ENCODE assay signal across 16 cellular contexts in the genomic region with DNA sequence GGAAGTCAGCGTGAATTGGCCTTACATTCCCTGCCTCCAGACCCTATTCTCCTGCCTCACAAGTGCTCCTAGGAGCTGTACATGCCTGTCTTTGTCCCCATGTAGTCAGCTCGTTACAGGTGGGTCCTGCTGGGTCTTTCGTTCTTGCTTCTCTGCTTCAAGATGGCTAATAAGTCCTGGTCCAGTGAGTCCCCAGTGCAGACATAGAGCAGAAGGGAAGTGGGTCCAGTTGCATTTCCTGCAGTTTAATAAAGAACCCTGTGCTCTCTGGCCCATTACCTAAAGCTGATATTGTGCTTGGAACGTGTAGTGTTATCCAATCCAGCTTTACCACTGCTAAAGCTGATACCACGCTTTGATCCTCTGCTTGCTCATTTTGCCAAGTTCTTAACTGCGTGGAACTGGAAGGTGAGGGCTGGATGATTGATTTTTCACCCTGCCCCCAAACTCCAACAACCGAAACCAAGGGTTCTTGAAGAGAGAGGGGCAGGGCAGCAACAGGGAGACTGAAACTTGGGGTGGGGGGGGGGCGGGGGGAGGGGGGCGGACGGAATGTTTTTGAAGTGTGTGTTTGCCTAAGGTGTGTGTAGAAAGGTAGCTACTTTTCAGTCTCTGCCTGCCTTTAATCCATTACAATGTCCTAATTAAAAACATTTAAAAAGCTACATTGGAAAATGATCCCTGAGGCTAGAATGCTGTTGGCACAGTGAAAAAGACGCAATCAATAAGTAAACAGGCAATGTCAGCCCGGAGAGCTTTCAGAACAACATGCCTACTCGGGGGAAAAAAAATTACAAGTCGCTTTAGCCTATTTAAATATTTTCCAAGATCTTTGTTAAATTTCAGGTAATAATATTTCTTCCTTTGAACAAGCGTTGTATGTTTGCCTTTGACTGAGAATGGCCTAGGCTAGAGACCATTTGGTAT. TPM values are rescaled to one million over a fixed set of nuclear protein-coding genes. Genes with fewer than 3 reads are reported as not detected.
DNase-seq lines count a peak whose midpoint lies in the region; ATAC-seq, FAIRE-seq and TF ChIP-seq lines count a peak whose summit lies in the region.
"Had no signal": no experiment of that assay in that cellular context is flagged by ENCODE, and none has a peak within 500 bp of the region (broad histone marks: within the 10 kb centered on the region; RNA-seq: fewer than 3 reads in every experiment).

No MANE protein-coding gene starts in this region.

- H3K4me3 Mint-ChIP-seq in CD4-positive, CD25-positive, alpha-beta regulatory T cell: no peak overlapping the region
- no peak overlapping the region for H3K4me3 Mint-ChIP-seq in nephron
- H3K4me3 Mint-ChIP-seq: effector memory CD8-positive, alpha-beta T cell; neural progenitor cell had no signal

- intact Hi-C loops in body of pancreas (cut with DNase I): no loop called here

- TF ChIP-seq POLR2A in GM12892 (IDR thresholded peaks at IDR 0.05; ENCODE audit: low read depth, low read length) (peak; percentile 30; the same call in 1 of the 2 replicates), body of pancreas (IDR thresholded peaks at IDR 0.05) (no peak)

- H3K36me3 ChIP-seq in CD4-positive, CD25-positive, alpha-beta regulatory T cell (ENCODE audit: control insufficient read depth, insufficient read depth, low read length): peaks cover 6% of the 10 kb centered on the region
- H3K36me3 ChIP-seq in body of pancreas (replicated peaks in 1 of 2; ENCODE audit: insufficient read depth in 1 of 2, low read depth in 2 of 2): no peaks in the 10 kb centered on the region
- H3K36me3 ChIP-seq: neural progenitor cell, sigmoid colon had no signal

- no peak overlapping the region for H3K27ac ChIP-seq in CD4-positive, CD25-positive, alpha-beta regulatory T cell (ENCODE audit: insufficient read depth, low read length, poor library complexity, severe bottlenecking)
- peak overlapping the region in 3 of 4 donors; percentile 41 to 58 (median 50) for H3K27ac ChIP-seq in body of pancreas
- H3K27ac ChIP-seq: neural progenitor cell, sigmoid colon, VCaP had no signal

- peak; percentile 68 for FAIRE-seq in GM12892 (lab: Jason Lieb, UNC)
- FAIRE-seq: urothelium cell line had no signal

- H3K9me3 ChIP-seq in CD4-positive, CD25-positive, alpha-beta regulatory T cell (ENCODE audit: control insufficient read depth in 2 of 2, low read length in 2 of 2): no peaks in the 10 kb centered on the region
- no peaks in the 10 kb centered on the region for H3K9me3 ChIP-seq in body of pancreas
- H3K9me3 ChIP-seq: sigmoid colon had no signal

- peaks cover 43% of the 10 kb centered on the region for H3K36me3 Mint-ChIP-seq in CD4-positive, CD25-positive, alpha-beta regulatory T cell
- H3K36me3 Mint-ChIP-seq in nephron (ENCODE audit: low read depth): no peaks in the 10 kb centered on the region
- H3K36me3 Mint-ChIP-seq: neural progenitor cell had no signal

- H3K27me3 ChIP-seq in CD4-positive, CD25-positive, alpha-beta regulatory T cell (ENCODE audit: control insufficient read depth, insufficient read depth, low read length): no peaks in the 10 kb centered on the region
- H3K27me3 ChIP-seq in body of pancreas: no peaks in the 10 kb centered on the region
- H3K27me3 ChIP-seq: neural progenitor cell, sigmoid colon had no signal

- H3K27ac Mint-ChIP-seq in CD4-positive, CD25-positive, alpha-beta regulatory T cell: peak overlapping the region; percentile 12 to 71 (median 66)
- peak overlapping the region in 2 of 3 experiments; percentile 48 to 82 for H3K27ac Mint-ChIP-seq in nephron
- H3K27ac Mint-ChIP-seq: effector memory CD8-positive, alpha-beta T cell; neural progenitor cell had no signal

- WGBS in body of pancreas, 2 donors: 38 to 39% methylated on average over 15 of the region's 15 CpGs

- peaks cover 22% of the 10 kb centered on the region for H3K4me1 ChIP-seq in CD4-positive, CD25-positive, alpha-beta regulatory T cell (ENCODE audit: control insufficient read depth, insufficient read depth, low read length, poor library complexity, severe bottlenecking)
- H3K4me1 ChIP-seq in body of pancreas: peaks cover 9% of the 10 kb centered on the region

- ATAC-seq in CD4-positive, CD25-positive, alpha-beta regulatory T cell (ENCODE audit: low read depth in 2 of 2): no peak
- ATAC-seq in body of pancreas (peak; percentile 57), HG03442 (IDR thresholded peaks at IDR 0.05; ENCODE audit: unreplicated experiment) (no peak), HG02970 (IDR thresholded peaks at IDR 0.05; ENCODE audit: low FRiP score, unreplicated experiment) (no peak)
- ATAC-seq: activated naive CD4-positive, alpha-beta T cell treated with anti-CD3 and anti-CD28 coated beads, Interleukin-2, amount 50 U/mL, for 72 hours; effector memory CD8-positive, alpha-beta T cell had no signal

- TF ChIP-seq CTCF in body of pancreas (IDR thresholded peaks at IDR 0.05) (no peak), nephron (IDR thresholded peaks at IDR 0.05; ENCODE audit: unreplicated experiment in 3 of 3) (no peak)

- peaks cover 0 to 3% (median 0%) of the 10 kb centered on the region in 7 donors for H3K9me3 Mint-ChIP-seq in CD4-positive, CD25-positive, alpha-beta regulatory T cell
- H3K9me3 Mint-ChIP-seq in nephron: no peaks in the 10 kb centered on the region
- H3K9me3 Mint-ChIP-seq: effector memory CD8-positive, alpha-beta T cell; neural progenitor cell had no signal

- no peak overlapping the region for H3K4me3 ChIP-seq in CD4-positive, CD25-positive, alpha-beta regulatory T cell (ENCODE audit: low read depth, low read length)
- no peak overlapping the region for H3K4me3 ChIP-seq in body of pancreas
- H3K4me3 ChIP-seq: neural progenitor cell, sigmoid colon had no signal

- peaks cover 30 to 60% (median 48%) of the 10 kb centered on the region in 4 donors for H3K4me1 Mint-ChIP-seq in CD4-positive, CD25-positive, alpha-beta regulatory T cell
- peaks cover 10% of the 10 kb centered on the region for H3K4me1 Mint-ChIP-seq in nephron

- no peak for DNase-seq in CD4-positive, CD25-positive, alpha-beta regulatory T cell
- DNase-seq in GM12892 (ENCODE audit: insufficient read length) (no peak), body of pancreas (peak in 3 of 4 donors; percentile 18 to 35 (median 30)), DMS153 treated with DMSO at 0.1 percent for 48 hours (lab: John Stamatoyannopoulos, UW; ENCODE audit: unreplicated experiment) (no peak)
- DNase-seq: C1 segment of cervical spinal cord; effector memory CD8-positive, alpha-beta T cell; NCI-H1048; NCI-H446 treated with DMSO at 0.1 percent for 48 hours; sigmoid colon had no signal

- H3K27me3 Mint-ChIP-seq in CD4-positive, CD25-positive, alpha-beta regulatory T cell: no peaks in the 10 kb centered on the region
- no peaks in the 10 kb centered on the region for H3K27me3 Mint-ChIP-seq in nephron (ENCODE audit: low read depth)
- H3K27me3 Mint-ChIP-seq: effector memory CD8-positive, alpha-beta T cell had no signal

RNA-seq across cellular contexts. Expression of gene CD47, which starts 46.3 kb away (rescaled TPM):
- 209 TPM for total RNA-seq in CD4-positive, CD25-positive, alpha-beta regulatory T cell
- polyA plus RNA-seq in CD4-positive, CD25-positive, alpha-beta regulatory T cell: 100 to 1,000 TPM; 327 to 424 (median 362) TPM
- polyA plus RNA-seq in GM12892 (2012; ENCODE audit: missing spikeins): 120 TPM
- 10 to 100 TPM; 34.3 to 51.1 TPM for total RNA-seq in body of pancreas

Comparison
In these comparisons a context has a peak if more than half of its experiments do, and no peak if none do; other contexts are left out.
1. DNase-seq: peak in body of pancreas (3 of 4); none in CD4-positive, CD25-positive, alpha-beta regulatory T cell (0 of 3), GM12892 (single experiment) and DMS153 treated with DMSO at 0.1 percent for 48 hours (single experiment).